Comparison of ENCODE assay signal across 8 cellular contexts in genomic region chr19:49441960-49442350, GRCh38. TPM values are rescaled to one million over a fixed set of nuclear protein-coding genes. Genes with fewer than 3 reads are reported as not detected.
DNase-seq lines count a peak whose midpoint lies in the region; ATAC-seq and TF ChIP-seq lines count a peak whose summit lies in the region.

No MANE protein-coding gene starts in this region.

- H3K9me3 ChIP-seq in iPS DF 6.9 (ENCODE audit: control insufficient read depth, insufficient read depth, low read length): no peaks in the 10 kb centered on the region
- no peaks in the 10 kb centered on the region for H3K9me3 ChIP-seq in tibial artery

- H3K27me3 ChIP-seq in iPS DF 6.9 (ENCODE audit: control insufficient read depth, insufficient read depth, low read length) (peaks cover 22% of the 10 kb centered on the region; the same call in 1 of the 2 replicates), tibial artery (peaks cover 0 to 56% of the 10 kb centered on the region in 2 donors)

- no peak for TF ChIP-seq CTCF in tibial artery (IDR thresholded peaks at IDR 0.05)

- WGBS in iPS DF 6.9 (ENCODE audit: insufficient coverage, insufficient read length): no CpG with 5 or more reads among the region's 14 CpGs

- no peak for ATAC-seq in HG03159 (IDR thresholded peaks at IDR 0.05; ENCODE audit: unreplicated experiment)

- no peak overlapping the region for H3K27ac ChIP-seq in iPS DF 6.9 (ENCODE audit: low read length)
- peak overlapping the region in 1 of 2 donors; percentile 77 for H3K27ac ChIP-seq in tibial artery

- peaks cover 33% of the 10 kb centered on the region for H3K4me1 Mint-ChIP-seq in activated naive CD4-positive, alpha-beta T cell treated with anti-CD3 and anti-CD28 coated beads, Interleukin-2, amount 50 U/mL, for 24 hours
- peaks cover 28% of the 10 kb centered on the region for H3K4me1 Mint-ChIP-seq in activated CD4-positive, alpha-beta memory T cell treated with anti-CD3 and anti-CD28 coated beads for 36 hours (ENCODE audit: low read depth)

- H3K4me3 Mint-ChIP-seq in activated naive CD4-positive, alpha-beta T cell treated with anti-CD3 and anti-CD28 coated beads, Interleukin-2, amount 50 U/mL, for 24 hours: peak overlapping the region; percentile 78
- H3K4me3 Mint-ChIP-seq in activated CD4-positive, alpha-beta memory T cell treated with anti-CD3 and anti-CD28 coated beads for 36 hours: peak overlapping the region; percentile 74

- H3K4me3 ChIP-seq in iPS DF 6.9 (ENCODE audit: low read length): peak overlapping the region; percentile 3; the same call in 1 of the 2 replicates
- H3K4me3 ChIP-seq in tibial artery: peak overlapping the region; percentile 57 to 80

- H3K4me1 ChIP-seq in iPS DF 6.9 (ENCODE audit: control insufficient read depth, insufficient read depth, low read length) (no peaks in the 10 kb centered on the region; the same call in 1 of the 2 replicates), tibial artery (peaks cover 0 to 21% (median 10%) of the 10 kb centered on the region in 4 donors)

- peaks cover 43% of the 10 kb centered on the region for H3K27me3 Mint-ChIP-seq in activated naive CD4-positive, alpha-beta T cell treated with anti-CD3 and anti-CD28 coated beads, Interleukin-2, amount 50 U/mL, for 24 hours
- H3K27me3 Mint-ChIP-seq in activated CD4-positive, alpha-beta memory T cell treated with anti-CD3 and anti-CD28 coated beads for 36 hours: peaks cover 51% of the 10 kb centered on the region

- peak overlapping the region; percentile 57 for H3K27ac Mint-ChIP-seq in activated naive CD4-positive, alpha-beta T cell treated with anti-CD3 and anti-CD28 coated beads, Interleukin-2, amount 50 U/mL, for 24 hours
- H3K27ac Mint-ChIP-seq in activated CD4-positive, alpha-beta memory T cell treated with anti-CD3 and anti-CD28 coated beads for 36 hours: peak overlapping the region; percentile 21

- H3K9me3 Mint-ChIP-seq in activated naive CD4-positive, alpha-beta T cell treated with anti-CD3 and anti-CD28 coated beads, Interleukin-2, amount 50 U/mL, for 24 hours: no peaks in the 10 kb centered on the region
- no peaks in the 10 kb centered on the region for H3K9me3 Mint-ChIP-seq in activated CD4-positive, alpha-beta memory T cell treated with anti-CD3 and anti-CD28 coated beads for 36 hours

- POLR2A ChIA-PET in activated CD4-positive, alpha-beta memory T cell treated with anti-CD3 and anti-CD28 coated beads for 36 hours (lab: Charles Lee): no interaction called here

- intact Hi-C loops in activated CD4-positive, alpha-beta memory T cell treated with anti-CD3 and anti-CD28 coated beads for 36 hours (cut with micrococcal nuclease): loop anchor here (2.0 kb wide), 2 partner anchors 29 to 175 kb away; no protein-coding TSS in a partner anchor
- intact Hi-C loops in tibial artery (cut with DNase I; ENCODE audit: low total_unique reads): loop anchor here (2.0 to 10.0 kb wide), 2 partner anchors 49 to 177 kb away; no protein-coding TSS in a partner anchor

- DNase-seq in activated naive CD4-positive, alpha-beta T cell treated with anti-CD3 and anti-CD28 coated beads, Interleukin-2, amount 50 U/mL, for 16 hours: no peak
- DNase-seq in activated CD4-positive, alpha-beta memory T cell treated with anti-CD3 and anti-CD28 coated beads for 36 hours: no peak
- DNase-seq in iPS DF 6.9 (ENCODE audit: low read depth, low spot score): no peak
- DNase-seq in tibial artery: no peak
- DNase-seq in GM19240 (ENCODE audit: insufficient read length, low spot score): no peak
- no peak for DNase-seq in HuH-7.5 (ENCODE audit: low spot score)

- CTCF ChIA-PET in activated CD4-positive, alpha-beta memory T cell treated with anti-CD3 and anti-CD28 coated beads for 36 hours (lab: Charles Lee): interaction anchor here (0.8 to 4.0 kb wide), 5 partner anchors 12 to 174 kb away, joined by 3 to 48 read pairs (median 4); no protein-coding TSS in a partner anchor

- no peaks in the 10 kb centered on the region for H3K36me3 Mint-ChIP-seq in activated naive CD4-positive, alpha-beta T cell treated with anti-CD3 and anti-CD28 coated beads, Interleukin-2, amount 50 U/mL, for 24 hours
- H3K36me3 Mint-ChIP-seq in activated CD4-positive, alpha-beta memory T cell treated with anti-CD3 and anti-CD28 coated beads for 36 hours: peaks cover 8% of the 10 kb centered on the region

- H3K36me3 ChIP-seq in iPS DF 6.9 (ENCODE audit: control insufficient read depth, insufficient read depth, low read length) (peaks cover 6% of the 10 kb centered on the region), tibial artery (peaks cover 0 to 9% (median 6%) of the 10 kb centered on the region in 3 donors)

RNA-seq across cellular contexts. Expression of gene SLC17A7, which starts 0.6 kb away (rescaled TPM):
- total RNA-seq in activated CD4-positive, alpha-beta memory T cell treated with anti-CD3 and anti-CD28 coated beads for 36 hours: under 1 TPM in 1 of 2 experiments, not detected in 1; 0.17 TPM

RNA-seq across cellular contexts. Expression of gene PIH1D1, which starts 9.7 kb away (rescaled TPM):
- 100 to 1,000 TPM; 117 to 129 TPM for total RNA-seq in activated CD4-positive, alpha-beta memory T cell treated with anti-CD3 and anti-CD28 coated beads for 36 hours

RNA-seq across cellular contexts. Expression of gene ALDH16A1, which starts 11.1 kb away (rescaled TPM):
- total RNA-seq in activated CD4-positive, alpha-beta memory T cell treated with anti-CD3 and anti-CD28 coated beads for 36 hours: 10 to 100 TPM; 43.7 to 44.2 TPM

RNA-seq across cellular contexts. Expression of gene GFY, which starts 16.8 kb away (rescaled TPM):
- total RNA-seq in activated CD4-positive, alpha-beta memory T cell treated with anti-CD3 and anti-CD28 coated beads for 36 hours: not detected

RNA-seq across cellular contexts. Expression of gene PTH2, which starts 18.7 kb away (rescaled TPM):
- not detected for total RNA-seq in activated CD4-positive, alpha-beta memory T cell treated with anti-CD3 and anti-CD28 coated beads for 36 hours
